In the genomic region with DNA sequence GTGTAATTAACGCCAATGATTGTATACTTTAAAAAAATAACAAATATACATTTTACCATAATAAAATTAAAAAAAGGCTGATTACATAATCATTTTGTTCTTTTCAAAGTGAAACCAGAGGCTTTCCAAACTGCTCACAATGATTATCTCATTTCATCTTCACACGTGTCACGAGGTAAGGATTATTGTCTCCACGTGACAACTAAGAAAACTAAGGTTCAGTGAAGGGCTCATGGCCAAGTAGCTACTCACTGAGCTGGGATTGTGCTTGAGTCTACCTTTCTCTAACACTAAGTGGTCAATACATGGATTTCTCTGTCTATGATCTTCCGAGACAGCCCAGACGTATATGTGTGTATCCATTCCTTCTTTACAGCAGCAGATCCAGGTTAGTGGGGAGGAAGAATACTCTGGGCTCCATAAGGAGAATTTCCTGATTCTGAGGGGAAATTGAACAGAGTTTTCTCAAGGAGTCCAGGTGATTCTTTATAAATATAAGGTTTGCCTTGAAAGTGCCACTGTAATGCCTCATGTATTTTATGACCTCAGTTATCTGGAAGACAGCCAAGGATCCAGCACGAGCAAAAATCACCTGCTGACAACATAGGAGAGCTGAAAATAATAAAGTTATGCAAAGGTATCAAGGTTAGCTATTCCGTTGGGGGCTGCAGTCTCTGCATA, we compare ENCODE assay signal across 1 cellular context.
TF ChIP-seq lines count a peak whose summit lies in the region.

No MANE protein-coding gene starts in this region.

TF ChIP-seq in IMR-90, 13 proteins besides CTCF, POLR2A, EP300 and RAD21 (continued from another document):
- TF ChIP-seq, protein P1, sequence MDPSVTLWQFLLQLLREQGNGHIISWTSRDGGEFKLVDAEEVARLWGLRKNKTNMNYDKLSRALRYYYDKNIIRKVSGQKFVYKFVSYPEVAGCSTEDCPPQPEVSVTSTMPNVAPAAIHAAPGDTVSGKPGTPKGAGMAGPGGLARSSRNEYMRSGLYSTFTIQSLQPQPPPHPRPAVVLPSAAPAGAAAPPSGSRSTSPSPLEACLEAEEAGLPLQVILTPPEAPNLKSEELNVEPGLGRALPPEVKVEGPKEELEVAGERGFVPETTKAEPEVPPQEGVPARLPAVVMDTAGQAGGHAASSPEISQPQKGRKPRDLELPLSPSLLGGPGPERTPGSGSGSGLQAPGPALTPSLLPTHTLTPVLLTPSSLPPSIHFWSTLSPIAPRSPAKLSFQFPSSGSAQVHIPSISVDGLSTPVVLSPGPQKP (IDR thresholded peaks at IDR 0.05; ENCODE audit: borderline replicate concordance, low read depth, low read length) = no peak
- TF ChIP-seq MXI1 (IDR thresholded peaks at IDR 0.05; ENCODE audit: borderline replicate concordance, low read depth, low read length) = no peak
- TF ChIP-seq RCOR1 (IDR thresholded peaks at IDR 0.05; ENCODE audit: insufficient replicate concordance, low read length) = no peak
- TF ChIP-seq BHLHE40 (IDR thresholded peaks at IDR 0.05; ENCODE audit: low read depth, low read length) = no peak
TF ChIP-seq in IMR-90: peak in this region for 0.
